ENCODE assay signal across 26 cellular contexts in genomic region chr7:157773361-157773760, GRCh38.
"Had no signal": no experiment of that assay in that cellular context is flagged by ENCODE, and none has a peak within 500 bp of the region (broad histone marks: within the 10 kb centered on the region; RNA-seq: fewer than 3 reads in every experiment).

No MANE protein-coding gene starts in this region.

- H3K27ac Mint-ChIP-seq: activated CD8-positive, alpha-beta T cell treated with anti-CD3 and anti-CD28 coated beads for 36 hours; activated naive CD4-positive, alpha-beta T cell treated with anti-CD3 and anti-CD28 coated beads, Interleukin-2, amount 10 ng/mL, durations not matched to agents 7 days and 5 days; activated naive CD8-positive, alpha-beta T cell treated with anti-CD3 and anti-CD28 coated beads, Interleukin-2, amount 10 ng/mL, durations not matched to agents 7 days and 5 days; activated T-cell treated with anti-CD3 and anti-CD28 coated beads, Interleukin-2, amount 50 U/mL, for 24 hours; activated T-cell treated with anti-CD3 and anti-CD28 coated beads, Interleukin-2, amount 50 U/mL, for 72 hours had no signal

- FAIRE-seq: astrocyte, bronchial epithelial cell, endometrium had no signal

- H3K36me3 ChIP-seq: brain microvascular endothelial cell, colonic mucosa, gastrocnemius medialis had no signal

- H3K27me3 ChIP-seq: brain microvascular endothelial cell, colonic mucosa, foreskin keratinocyte had no signal

- ATAC-seq: activated CD8-positive, alpha-beta T cell treated with anti-CD3 and anti-CD28 coated beads for 36 hours; activated naive CD4-positive, alpha-beta T cell treated with anti-CD3 and anti-CD28 coated beads, Interleukin-2, amount 50 U/mL, for 72 hours; activated T-cell treated with anti-CD3 and anti-CD28 coated beads, Interleukin-2, amount 50 U/mL, for 72 hours; esophagus mucosa; foreskin keratinocyte; gastrocnemius medialis had no signal

- H3K27ac ChIP-seq: brain microvascular endothelial cell, colonic mucosa, foreskin keratinocyte, gastrocnemius medialis had no signal

- H3K4me1 Mint-ChIP-seq: activated naive CD4-positive, alpha-beta T cell treated with anti-CD3 and anti-CD28 coated beads, Interleukin-2, amount 10 ng/mL, durations not matched to agents 7 days and 5 days; activated naive CD8-positive, alpha-beta T cell treated with anti-CD3 and anti-CD28 coated beads, Interleukin-2, amount 10 ng/mL, durations not matched to agents 7 days and 5 days had no signal

- DNase-seq: activated CD4-positive, alpha-beta T cell treated with anti-CD3 and anti-CD28 coated beads for 4 hours; activated CD4-positive, alpha-beta T cell treated with anti-CD3 and anti-CD28 coated beads, Interleukin-2, amount 50 U/mL, for 1 hour; activated CD4-positive, alpha-beta T cell treated with anti-CD3 and anti-CD28 coated beads, Interleukin-2, amount 50 U/mL, for 48 hours; activated CD4-positive, CD25-positive, alpha-beta regulatory T cell; activated CD4-positive, CD25-positive, alpha-beta regulatory T cell treated with anti-CD3 and anti-CD28 coated beads, Interleukin-2, amount 50 U/mL, for 72 hours; activated CD8-positive, alpha-beta memory T cell treated with anti-CD3 and anti-CD28 coated beads, Interleukin-2, amount 50 U/mL, for 48 hours; activated CD8-positive, alpha-beta T cell treated with anti-CD3 and anti-CD28 coated beads for 36 hours; activated gamma-delta T cell; activated naive CD4-positive, alpha-beta T cell; activated naive CD4-positive, alpha-beta T cell treated with anti-CD3 and anti-CD28 coated beads, Interleukin-2, amount 10 ng/mL, durations not matched to agents 7 days and 5 days; activated naive CD8-positive, alpha-beta T cell treated with anti-CD3 and anti-CD28 coated beads, Interleukin-2, amount 10 ng/mL, durations not matched to agents 7 days and 5 days; activated T-cell treated with anti-CD3 and anti-CD28 coated beads for 4 hours; activated T-cell treated with anti-CD3 and anti-CD28 coated beads, Interleukin-2, amount 50 U/mL, for 24 hours; activated T-cell treated with anti-CD3 and anti-CD28 coated beads, Interleukin-2, amount 50 U/mL, for 72 hours; brain microvascular endothelial cell; colonic mucosa; effector CD8-positive, alpha-beta T cell; foreskin keratinocyte; gastrocnemius medialis; glutamatergic neuron; T-helper 2 cell had no signal

- H3K36me3 Mint-ChIP-seq: activated naive CD4-positive, alpha-beta T cell treated with anti-CD3 and anti-CD28 coated beads, Interleukin-2, amount 10 ng/mL, durations not matched to agents 7 days and 5 days had no signal

- H3K4me3 ChIP-seq: colonic mucosa, gastrocnemius medialis had no signal

- H3K4me3 Mint-ChIP-seq: activated CD8-positive, alpha-beta T cell treated with anti-CD3 and anti-CD28 coated beads for 36 hours; activated naive CD4-positive, alpha-beta T cell treated with anti-CD3 and anti-CD28 coated beads, Interleukin-2, amount 10 ng/mL, durations not matched to agents 7 days and 5 days; activated naive CD8-positive, alpha-beta T cell treated with anti-CD3 and anti-CD28 coated beads, Interleukin-2, amount 10 ng/mL, durations not matched to agents 7 days and 5 days; activated T-cell treated with anti-CD3 and anti-CD28 coated beads, Interleukin-2, amount 50 U/mL, for 24 hours; activated T-cell treated with anti-CD3 and anti-CD28 coated beads, Interleukin-2, amount 50 U/mL, for 72 hours had no signal

- H3K9me3 ChIP-seq: colonic mucosa, gastrocnemius medialis had no signal

- H3K4me1 ChIP-seq: colonic mucosa, foreskin keratinocyte, gastrocnemius medialis had no signal
